ENCODE assay signal across 11 cellular contexts in the genomic region with DNA sequence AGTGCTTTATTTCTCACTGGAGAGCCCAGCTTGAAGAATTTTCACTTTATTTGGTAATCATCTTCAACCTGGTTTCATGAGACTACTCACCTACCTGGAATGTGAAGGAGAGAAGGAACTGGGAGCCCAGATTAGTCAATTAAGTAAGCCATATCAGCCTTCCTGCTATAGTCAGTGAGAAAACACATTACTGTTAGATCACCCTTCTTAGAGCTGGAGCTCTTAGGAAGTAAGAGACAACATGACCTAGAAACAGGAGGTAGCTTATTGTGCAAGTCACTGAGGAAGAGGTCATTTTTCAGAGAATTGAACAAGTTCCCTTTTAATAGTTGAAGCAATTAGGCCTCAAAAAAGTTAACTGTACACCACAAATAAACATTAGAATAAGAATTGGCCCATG. TPM values are rescaled to one million over a fixed set of nuclear protein-coding genes. Genes with fewer than 3 reads are reported as not detected.
DNase-seq lines count a peak whose midpoint lies in the region; ATAC-seq, FAIRE-seq and TF ChIP-seq lines count a peak whose summit lies in the region.
"Had no signal": no experiment of that assay in that cellular context is flagged by ENCODE, and none has a peak within 500 bp of the region (broad histone marks: within the 10 kb centered on the region; RNA-seq: fewer than 3 reads in every experiment).

No MANE protein-coding gene starts in this region.

- ATAC-seq in esophagus mucosa (peak; percentile 71), GM19452 (IDR thresholded peaks at IDR 0.05; ENCODE audit: unreplicated experiment) (no peak)
- ATAC-seq: GM12878 had no signal

- H3K4me1 ChIP-seq in OCI-LY7 (ENCODE audit: insufficient read depth, low read length, poor library complexity, severe bottlenecking): no peaks in the 10 kb centered on the region

- H4K20me1 ChIP-seq in OCI-LY7 (ENCODE audit: insufficient read depth, low read length): no peaks in the 10 kb centered on the region

- peak; percentile 42 for DNase-seq in H54 (ENCODE audit: insufficient read length, low spot score)
- no peak for DNase-seq in OCI-LY7 (ENCODE audit: low spot score)
- DNase-seq in skeletal muscle cell (ENCODE audit: low read depth): peak; percentile 10
- DNase-seq in cerebellar nuclear complex (lab: John Stamatoyannopoulos, UW): no peak
- DNase-seq in cerebellum (ENCODE audit: low spot score): no peak
- DNase-seq: stimulated activated CD4-positive, alpha-beta T cell treated with anti-CD3 and anti-CD28 coated beads, Interleukin-4, amount 100 ng/mL, for 1 hour had no signal

- no peak overlapping the region for H3K4me3 ChIP-seq in OCI-LY7 (ENCODE audit: low read depth, low read length, poor library complexity, severe bottlenecking)
- H3K4me3 ChIP-seq in skeletal muscle cell (ENCODE audit: low read depth, low read length): no peak overlapping the region
- H3K4me3 ChIP-seq: GM12878 had no signal

- H3K27ac ChIP-seq in OCI-LY7 (ENCODE audit: low read depth, low read length, poor library complexity, severe bottlenecking): no peak overlapping the region
- H3K27ac ChIP-seq: KMS-11 had no signal

- no peak overlapping the region for H3K4me2 ChIP-seq in OCI-LY7 (ENCODE audit: low read length)
- H3K4me2 ChIP-seq: KMS-11 had no signal

- TSS peak; percentile 52 for BruUV-seq in OCI-LY7 (replicated peaks; lab: Mats Ljungman, UMichigan)

- H3K9me2 ChIP-seq in OCI-LY7 (ENCODE audit: insufficient read depth, low read length): no peaks in the 10 kb centered on the region

- no peak overlapping the region for H2AFZ ChIP-seq in OCI-LY7 (ENCODE audit: low read length)

- H3K9me3 ChIP-seq in OCI-LY7 (ENCODE audit: low read length): no peaks in the 10 kb centered on the region

- intact Hi-C loops in OCI-LY7 (cut with micrococcal nuclease; ENCODE audit: unreplicated experiment): no loop called here

- no peak for TF ChIP-seq POLR2A in H54 (IDR thresholded peaks at IDR 0.05; ENCODE audit: low read depth, low read length)

- POLR2A ChIA-PET in OCI-LY7 (lab: Charles Lee): interaction anchor here (0.6 to 0.8 kb wide), 3 partner anchors 56 to 189 kb away, joined by 3 to 4 read pairs (median 4); no protein-coding TSS in a partner anchor

- peaks cover 54% of the 10 kb centered on the region for H3K36me3 ChIP-seq in OCI-LY7 (ENCODE audit: insufficient read depth, low read length)

- no peak for TF ChIP-seq CTCF in OCI-LY7 (conservative IDR thresholded peaks at IDR 0.05; ENCODE audit: low read length)

- no peaks in the 10 kb centered on the region for H3K79me2 ChIP-seq in OCI-LY7 (ENCODE audit: insufficient read depth, low read depth, low read length)

- peak; percentile 94 for FAIRE-seq in H54 (lab: Jason Lieb, UNC)
- FAIRE-seq: GM12878 had no signal

- CTCF ChIA-PET in OCI-LY7 (lab: Charles Lee; ENCODE audit: unreplicated experiment): no interaction called here

RNA-seq across cellular contexts. Expression of gene TEKT2, which starts 49.2 kb away (rescaled TPM):
- 0.10 TPM in 1 of 2 replicates, not detected in the other for total RNA-seq in OCI-LY7 (2014; rRNA removed; shearing (Covaris generic))
- total RNA-seq in OCI-LY7 (2022) (not detected in 2 replicates), esophagus mucosa (not detected), cerebellum (6.3 TPM)
- total RNA-seq: GM12878, myocyte had no signal

RNA-seq across cellular contexts. Expression of gene ADPRS, which starts 54.0 kb away (rescaled TPM):
- total RNA-seq in OCI-LY7 (2014; rRNA removed; shearing (Covaris generic)): 42.3 and 44.3 TPM in 2 replicates
- total RNA-seq in OCI-LY7 (2022): 27.6 and 29.3 TPM in 2 replicates
- 27.4 TPM for total RNA-seq in esophagus mucosa
- 13.0 TPM for total RNA-seq in cerebellum

Comparison
In these comparisons a context has a peak if more than half of its experiments do, and no peak if none do; other contexts are left out.
1. DNase-seq: peak in H54 (single experiment) and skeletal muscle cell (single experiment); none in OCI-LY7 (single experiment), cerebellar nuclear complex (0 of 2) and cerebellum (single experiment).